ENCODE assay signal across 1 cellular context in the genomic region with DNA sequence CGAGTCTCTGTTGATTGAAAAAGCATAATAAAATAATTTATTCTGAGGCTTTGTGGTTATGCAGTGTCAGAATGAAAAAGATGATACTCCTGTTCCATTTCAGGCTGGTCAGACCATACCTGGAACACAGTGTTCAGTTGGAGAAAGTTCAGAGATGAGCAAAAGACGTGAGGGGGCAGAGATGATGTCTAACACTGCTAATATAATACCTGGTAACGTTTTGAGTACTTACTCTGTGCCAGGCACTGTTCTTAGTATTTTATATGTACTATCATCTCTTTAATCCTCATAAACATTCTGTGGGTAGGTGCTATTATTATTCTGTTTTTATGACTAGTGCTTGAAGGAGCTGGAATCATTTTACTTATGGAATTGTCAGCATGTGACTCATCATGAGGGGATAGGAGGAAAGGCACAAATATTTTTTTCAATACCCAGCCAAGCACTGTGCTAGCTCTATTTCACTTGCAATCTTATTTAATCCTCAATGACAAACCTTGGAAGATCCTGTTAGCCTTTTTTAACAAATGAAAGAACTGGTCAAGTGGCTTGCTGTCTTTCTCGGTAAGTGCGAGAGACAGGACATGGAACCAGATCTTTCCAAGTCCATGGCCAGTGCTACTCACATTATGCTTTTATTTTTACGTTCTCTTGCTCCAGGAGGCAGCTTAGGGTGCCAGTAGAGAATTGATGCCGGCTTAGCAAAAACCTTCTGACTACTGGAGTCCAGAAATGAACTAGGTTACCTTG.
TF ChIP-seq lines count a peak whose summit lies in the region.

No MANE protein-coding gene starts in this region.

TF ChIP-seq in HEK293, 187 proteins besides CTCF, POLR2A, EP300 and RAD21 (continued from another document and continues in another):
- TF ChIP-seq, protein P1, sequence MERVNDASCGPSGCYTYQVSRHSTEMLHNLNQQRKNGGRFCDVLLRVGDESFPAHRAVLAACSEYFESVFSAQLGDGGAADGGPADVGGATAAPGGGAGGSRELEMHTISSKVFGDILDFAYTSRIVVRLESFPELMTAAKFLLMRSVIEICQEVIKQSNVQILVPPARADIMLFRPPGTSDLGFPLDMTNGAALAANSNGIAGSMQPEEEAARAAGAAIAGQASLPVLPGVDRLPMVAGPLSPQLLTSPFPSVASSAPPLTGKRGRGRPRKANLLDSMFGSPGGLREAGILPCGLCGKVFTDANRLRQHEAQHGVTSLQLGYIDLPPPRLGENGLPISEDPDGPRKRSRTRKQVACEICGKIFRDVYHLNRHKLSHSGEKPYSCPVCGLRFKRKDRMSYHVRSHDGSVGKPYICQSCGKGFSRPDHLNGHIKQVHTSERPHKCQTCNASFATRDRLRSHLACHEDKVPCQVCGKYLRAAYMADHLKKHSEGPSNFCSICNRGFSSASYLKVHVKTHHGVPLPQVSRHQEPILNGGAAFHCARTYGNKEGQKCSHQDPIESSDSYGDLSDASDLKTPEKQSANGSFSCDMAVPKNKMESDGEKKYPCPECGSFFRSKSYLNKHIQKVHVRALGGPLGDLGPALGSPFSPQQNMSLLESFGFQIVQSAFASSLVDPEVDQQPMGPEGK (tag by site-specific recombination; IDR thresholded peaks at IDR 0.05), result no peak
- TF ChIP-seq, protein P2, sequence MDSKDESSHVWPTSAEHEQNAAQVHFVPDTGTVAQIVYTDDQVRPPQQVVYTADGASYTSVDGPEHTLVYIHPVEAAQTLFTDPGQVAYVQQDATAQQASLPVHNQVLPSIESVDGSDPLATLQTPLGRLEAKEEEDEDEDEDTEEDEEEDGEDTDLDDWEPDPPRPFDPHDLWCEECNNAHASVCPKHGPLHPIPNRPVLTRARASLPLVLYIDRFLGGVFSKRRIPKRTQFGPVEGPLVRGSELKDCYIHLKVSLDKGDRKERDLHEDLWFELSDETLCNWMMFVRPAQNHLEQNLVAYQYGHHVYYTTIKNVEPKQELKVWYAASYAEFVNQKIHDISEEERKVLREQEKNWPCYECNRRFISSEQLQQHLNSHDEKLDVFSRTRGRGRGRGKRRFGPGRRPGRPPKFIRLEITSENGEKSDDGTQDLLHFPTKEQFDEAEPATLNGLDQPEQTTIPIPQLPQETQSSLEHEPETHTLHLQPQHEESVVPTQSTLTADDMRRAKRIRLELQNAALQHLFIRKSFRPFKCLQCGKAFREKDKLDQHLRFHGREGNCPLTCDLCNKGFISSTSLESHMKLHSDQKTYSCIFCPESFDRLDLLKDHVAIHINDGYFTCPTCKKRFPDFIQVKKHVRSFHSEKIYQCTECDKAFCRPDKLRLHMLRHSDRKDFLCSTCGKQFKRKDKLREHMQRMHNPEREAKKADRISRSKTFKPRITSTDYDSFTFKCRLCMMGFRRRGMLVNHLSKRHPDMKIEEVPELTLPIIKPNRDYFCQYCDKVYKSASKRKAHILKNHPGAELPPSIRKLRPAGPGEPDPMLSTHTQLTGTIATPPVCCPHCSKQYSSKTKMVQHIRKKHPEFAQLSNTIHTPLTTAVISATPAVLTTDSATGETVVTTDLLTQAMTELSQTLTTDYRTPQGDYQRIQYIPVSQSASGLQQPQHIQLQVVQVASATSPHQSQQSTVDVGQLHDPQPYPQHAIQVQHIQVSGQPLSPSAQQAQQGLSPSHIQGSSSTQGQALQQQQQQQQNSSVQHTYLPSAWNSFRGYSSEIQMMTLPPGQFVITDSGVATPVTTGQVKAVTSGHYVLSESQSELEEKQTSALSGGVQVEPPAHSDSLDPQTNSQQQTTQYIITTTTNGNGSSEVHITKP (tag by site-specific recombination; IDR thresholded peaks at IDR 0.05), result peak; percentile 71; the same call in 1 of the 2 replicates
- TF ChIP-seq ZNF596 (tag by site-specific recombination; IDR thresholded peaks at IDR 0.05), result no peak
- TF ChIP-seq ZNF223 (tag by site-specific recombination; IDR thresholded peaks at IDR 0.05), result no peak
- TF ChIP-seq, protein P3, sequence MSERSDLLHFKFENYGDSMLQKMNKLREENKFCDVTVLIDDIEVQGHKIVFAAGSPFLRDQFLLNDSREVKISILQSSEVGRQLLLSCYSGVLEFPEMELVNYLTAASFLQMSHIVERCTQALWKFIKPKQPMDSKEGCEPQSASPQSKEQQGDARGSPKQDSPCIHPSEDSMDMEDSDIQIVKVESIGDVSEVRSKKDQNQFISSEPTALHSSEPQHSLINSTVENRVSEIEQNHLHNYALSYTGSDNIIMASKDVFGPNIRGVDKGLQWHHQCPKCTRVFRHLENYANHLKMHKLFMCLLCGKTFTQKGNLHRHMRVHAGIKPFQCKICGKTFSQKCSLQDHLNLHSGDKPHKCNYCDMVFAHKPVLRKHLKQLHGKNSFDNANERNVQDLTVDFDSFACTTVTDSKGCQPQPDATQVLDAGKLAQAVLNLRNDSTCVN (tag by site-specific recombination; optimal IDR thresholded peaks at IDR 0.05), result no peak
- TF ChIP-seq HOXA7 (CRISPR knock-in tag; IDR thresholded peaks at IDR 0.05; ENCODE audit: borderline replicate concordance), result no peak
- TF ChIP-seq, protein P4, sequence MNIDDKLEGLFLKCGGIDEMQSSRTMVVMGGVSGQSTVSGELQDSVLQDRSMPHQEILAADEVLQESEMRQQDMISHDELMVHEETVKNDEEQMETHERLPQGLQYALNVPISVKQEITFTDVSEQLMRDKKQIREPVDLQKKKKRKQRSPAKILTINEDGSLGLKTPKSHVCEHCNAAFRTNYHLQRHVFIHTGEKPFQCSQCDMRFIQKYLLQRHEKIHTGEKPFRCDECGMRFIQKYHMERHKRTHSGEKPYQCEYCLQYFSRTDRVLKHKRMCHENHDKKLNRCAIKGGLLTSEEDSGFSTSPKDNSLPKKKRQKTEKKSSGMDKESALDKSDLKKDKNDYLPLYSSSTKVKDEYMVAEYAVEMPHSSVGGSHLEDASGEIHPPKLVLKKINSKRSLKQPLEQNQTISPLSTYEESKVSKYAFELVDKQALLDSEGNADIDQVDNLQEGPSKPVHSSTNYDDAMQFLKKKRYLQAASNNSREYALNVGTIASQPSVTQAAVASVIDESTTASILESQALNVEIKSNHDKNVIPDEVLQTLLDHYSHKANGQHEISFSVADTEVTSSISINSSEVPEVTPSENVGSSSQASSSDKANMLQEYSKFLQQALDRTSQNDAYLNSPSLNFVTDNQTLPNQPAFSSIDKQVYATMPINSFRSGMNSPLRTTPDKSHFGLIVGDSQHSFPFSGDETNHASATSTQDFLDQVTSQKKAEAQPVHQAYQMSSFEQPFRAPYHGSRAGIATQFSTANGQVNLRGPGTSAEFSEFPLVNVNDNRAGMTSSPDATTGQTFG (tag by site-specific recombination; IDR thresholded peaks at IDR 0.05; ENCODE audit: borderline replicate concordance), result no peak
- no peak for TF ChIP-seq GLIS1 (tag by site-specific recombination; IDR thresholded peaks at IDR 0.05)
- TF ChIP-seq ZFP37 (tag by site-specific recombination; IDR thresholded peaks at IDR 0.05), result no peak
- no peak for TF ChIP-seq SCRT2 (tag by site-specific recombination; IDR thresholded peaks at IDR 0.05)
- TF ChIP-seq ZNF24 (tag by site-specific recombination; IDR thresholded peaks at IDR 0.05), result 0 out of 2 replicates have a peak, but pooled peaks have one; percentile 52
- TF ChIP-seq, protein P5, sequence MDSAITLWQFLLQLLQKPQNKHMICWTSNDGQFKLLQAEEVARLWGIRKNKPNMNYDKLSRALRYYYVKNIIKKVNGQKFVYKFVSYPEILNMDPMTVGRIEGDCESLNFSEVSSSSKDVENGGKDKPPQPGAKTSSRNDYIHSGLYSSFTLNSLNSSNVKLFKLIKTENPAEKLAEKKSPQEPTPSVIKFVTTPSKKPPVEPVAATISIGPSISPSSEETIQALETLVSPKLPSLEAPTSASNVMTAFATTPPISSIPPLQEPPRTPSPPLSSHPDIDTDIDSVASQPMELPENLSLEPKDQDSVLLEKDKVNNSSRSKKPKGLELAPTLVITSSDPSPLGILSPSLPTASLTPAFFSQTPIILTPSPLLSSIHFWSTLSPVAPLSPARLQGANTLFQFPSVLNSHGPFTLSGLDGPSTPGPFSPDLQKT (IDR thresholded peaks at IDR 0.05; ENCODE audit: borderline replicate concordance, low read depth, low read length), result no peak
- TF ChIP-seq ZNF184 (tag by site-specific recombination; IDR thresholded peaks at IDR 0.05), result no peak; the same call in 1 of the 2 replicates
- TF ChIP-seq SETDB1 (IDR thresholded peaks at IDR 0.05; ENCODE audit: insufficient read length, low read length), result no peak
- no peak for TF ChIP-seq SP2 (tag by site-specific recombination; IDR thresholded peaks at IDR 0.05)
- TF ChIP-seq ZBTB8A (tag by site-specific recombination; IDR thresholded peaks at IDR 0.05), result no peak
- TF ChIP-seq, protein P6, sequence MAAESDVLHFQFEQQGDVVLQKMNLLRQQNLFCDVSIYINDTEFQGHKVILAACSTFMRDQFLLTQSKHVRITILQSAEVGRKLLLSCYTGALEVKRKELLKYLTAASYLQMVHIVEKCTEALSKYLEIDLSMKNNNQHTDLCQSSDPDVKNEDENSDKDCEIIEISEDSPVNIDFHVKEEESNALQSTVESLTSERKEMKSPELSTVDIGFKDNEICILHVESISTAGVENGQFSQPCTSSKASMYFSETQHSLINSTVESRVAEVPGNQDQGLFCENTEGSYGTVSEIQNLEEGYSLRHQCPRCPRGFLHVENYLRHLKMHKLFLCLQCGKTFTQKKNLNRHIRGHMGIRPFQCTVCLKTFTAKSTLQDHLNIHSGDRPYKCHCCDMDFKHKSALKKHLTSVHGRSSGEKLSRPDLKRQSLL (tag by site-specific recombination; IDR thresholded peaks at IDR 0.05), result no peak
- no peak for TF ChIP-seq ZNF510 (tag by site-specific recombination; IDR thresholded peaks at IDR 0.05; ENCODE audit: insufficient replicate concordance)
- no peak for TF ChIP-seq ZNF549 (tag by site-specific recombination; IDR thresholded peaks at IDR 0.05)
- TF ChIP-seq, protein P7, sequence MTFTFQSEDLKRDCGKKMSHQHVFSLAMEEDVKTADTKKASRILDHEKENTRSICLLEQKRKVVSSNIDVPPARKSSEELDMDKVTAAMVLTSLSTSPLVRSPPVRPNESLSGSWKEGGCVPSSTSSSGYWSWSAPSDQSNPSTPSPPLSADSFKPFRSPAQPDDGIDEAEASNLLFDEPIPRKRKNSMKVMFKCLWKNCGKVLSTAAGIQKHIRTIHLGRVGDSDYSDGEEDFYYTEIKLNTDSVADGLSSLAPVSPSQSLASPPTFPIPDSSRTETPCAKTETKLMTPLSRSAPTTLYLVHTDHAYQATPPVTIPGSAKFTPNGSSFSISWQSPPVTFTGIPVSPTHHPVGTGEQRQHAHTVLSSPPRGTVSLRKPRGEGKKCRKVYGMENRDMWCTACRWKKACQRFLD (tag by site-specific recombination; IDR thresholded peaks at IDR 0.05), result no peak
- no peak for TF ChIP-seq ZNF423 (tag by site-specific recombination; IDR thresholded peaks at IDR 0.05)
- no peak for TF ChIP-seq BCL11B (tag by site-specific recombination; IDR thresholded peaks at IDR 0.05; ENCODE audit: low read depth)
- TF ChIP-seq ZNF354C (tag by site-specific recombination; IDR thresholded peaks at IDR 0.05; ENCODE audit: borderline replicate concordance, low read depth), result no peak
- no peak for TF ChIP-seq ZNF560 (tag by site-specific recombination; IDR thresholded peaks at IDR 0.05; ENCODE audit: borderline replicate concordance)
- TF ChIP-seq KLF1 (tag by site-specific recombination; IDR thresholded peaks at IDR 0.05), result no peak
- TF ChIP-seq ZNF48 (tag by site-specific recombination; IDR thresholded peaks at IDR 0.05), result no peak
- TF ChIP-seq, protein P8, sequence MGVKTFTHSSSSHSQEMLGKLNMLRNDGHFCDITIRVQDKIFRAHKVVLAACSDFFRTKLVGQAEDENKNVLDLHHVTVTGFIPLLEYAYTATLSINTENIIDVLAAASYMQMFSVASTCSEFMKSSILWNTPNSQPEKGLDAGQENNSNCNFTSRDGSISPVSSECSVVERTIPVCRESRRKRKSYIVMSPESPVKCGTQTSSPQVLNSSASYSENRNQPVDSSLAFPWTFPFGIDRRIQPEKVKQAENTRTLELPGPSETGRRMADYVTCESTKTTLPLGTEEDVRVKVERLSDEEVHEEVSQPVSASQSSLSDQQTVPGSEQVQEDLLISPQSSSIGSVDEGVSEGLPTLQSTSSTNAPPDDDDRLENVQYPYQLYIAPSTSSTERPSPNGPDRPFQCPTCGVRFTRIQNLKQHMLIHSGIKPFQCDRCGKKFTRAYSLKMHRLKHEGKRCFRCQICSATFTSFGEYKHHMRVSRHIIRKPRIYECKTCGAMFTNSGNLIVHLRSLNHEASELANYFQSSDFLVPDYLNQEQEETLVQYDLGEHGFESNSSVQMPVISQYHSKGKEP (tag by site-specific recombination; IDR thresholded peaks at IDR 0.05), result no peak
- TF ChIP-seq GLIS2 (tag by site-specific recombination; IDR thresholded peaks at IDR 0.05), result no peak
- TF ChIP-seq ZSCAN23 (tag by site-specific recombination; IDR thresholded peaks at IDR 0.05), result no peak
- TF ChIP-seq, protein P9, sequence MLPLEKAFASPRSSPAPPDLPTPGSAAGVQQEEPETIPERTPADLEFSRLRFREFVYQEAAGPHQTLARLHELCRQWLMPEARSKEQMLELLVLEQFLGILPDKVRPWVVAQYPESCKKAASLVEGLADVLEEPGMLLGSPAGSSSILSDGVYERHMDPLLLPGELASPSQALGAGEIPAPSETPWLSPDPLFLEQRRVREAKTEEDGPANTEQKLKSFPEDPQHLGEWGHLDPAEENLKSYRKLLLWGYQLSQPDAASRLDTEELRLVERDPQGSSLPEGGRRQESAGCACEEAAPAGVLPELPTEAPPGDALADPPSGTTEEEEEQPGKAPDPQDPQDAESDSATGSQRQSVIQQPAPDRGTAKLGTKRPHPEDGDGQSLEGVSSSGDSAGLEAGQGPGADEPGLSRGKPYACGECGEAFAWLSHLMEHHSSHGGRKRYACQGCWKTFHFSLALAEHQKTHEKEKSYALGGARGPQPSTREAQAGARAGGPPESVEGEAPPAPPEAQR (tag by site-specific recombination; IDR thresholded peaks at IDR 0.05), result no peak
- TF ChIP-seq KLF16 (tag by site-specific recombination; IDR thresholded peaks at IDR 0.05), result no peak
- no peak for TF ChIP-seq EGR2 (tag by site-specific recombination; IDR thresholded peaks at IDR 0.05; ENCODE audit: low read depth)
- no peak for TF ChIP-seq ZNF654 (tag by site-specific recombination; IDR thresholded peaks at IDR 0.05; ENCODE audit: low read depth)
- 0 out of 2 replicates have a peak, but pooled peaks have one; percentile 40 for TF ChIP-seq KLF8 (tag by site-specific recombination; IDR thresholded peaks at IDR 0.05)
- TF ChIP-seq TCF7L2 (IDR thresholded peaks at IDR 0.05; ENCODE audit: borderline replicate concordance, low read depth, low read length), result no peak
- TF ChIP-seq ZFP69B (tag by site-specific recombination; IDR thresholded peaks at IDR 0.05), result no peak
- peak; percentile 73; the same call in 1 of the 2 replicates for TF ChIP-seq ZEB2 (tag by site-specific recombination; IDR thresholded peaks at IDR 0.05)
- TF ChIP-seq ZNF626 (tag by site-specific recombination; IDR thresholded peaks at IDR 0.05), result no peak
- no peak for TF ChIP-seq ZNF266 (tag by site-specific recombination; IDR thresholded peaks at IDR 0.05; ENCODE audit: low read depth)
- TF ChIP-seq ZNF777 (tag by site-specific recombination; IDR thresholded peaks at IDR 0.05; ENCODE audit: borderline replicate concordance), result no peak
- no peak for TF ChIP-seq ZNF391 (tag by site-specific recombination; IDR thresholded peaks at IDR 0.05; ENCODE audit: borderline replicate concordance, low read depth)
- 0 out of 2 replicates have a peak, but pooled peaks have one; percentile 22 for TF ChIP-seq ZNF843 (tag by site-specific recombination; IDR thresholded peaks at IDR 0.05)
- 0 out of 2 replicates have a peak, but pooled peaks have one; percentile 53 for TF ChIP-seq ZNF10 (tag by site-specific recombination; IDR thresholded peaks at IDR 0.05)
- TF ChIP-seq ZNF202 (tag by site-specific recombination; IDR thresholded peaks at IDR 0.05; ENCODE audit: borderline replicate concordance), result no peak
- no peak for TF ChIP-seq ZNF776 (tag by site-specific recombination; IDR thresholded peaks at IDR 0.05; ENCODE audit: borderline replicate concordance)
